In the genomic region with DNA sequence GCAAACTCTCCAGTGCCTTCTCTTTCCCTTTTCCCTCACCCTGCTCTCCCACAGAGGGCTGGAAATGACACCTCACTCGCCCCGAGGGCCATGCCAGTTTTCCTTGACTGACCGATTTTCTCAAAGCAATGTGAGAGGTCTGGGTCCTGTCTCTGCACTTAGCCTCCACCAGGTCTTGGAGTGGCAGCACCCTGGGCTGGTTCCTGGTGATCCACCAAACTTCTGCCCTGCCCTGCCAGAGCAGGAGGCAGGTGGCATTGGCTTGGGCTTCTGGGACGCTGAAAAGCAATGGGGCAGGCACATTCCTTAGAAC, we compare ENCODE assay signal across 9 cellular contexts.
A peak's percentile ranks its signal among the peaks of the same experiment; 100 is the strongest.
DNase-seq lines count a peak whose midpoint lies in the region; ATAC-seq and TF ChIP-seq lines count a peak whose summit lies in the region.
"Had no signal": no experiment of that assay in that cellular context is flagged by ENCODE, and none has a peak within 500 bp of the region (broad histone marks: within the 10 kb centered on the region; RNA-seq: fewer than 3 reads in every experiment).

No MANE protein-coding gene starts in this region.

- peak overlapping the region; percentile 92 for H3K4me3 ChIP-seq in DOHH2 (ENCODE audit: low read length)
- peak overlapping the region; percentile 84 for H3K4me3 ChIP-seq in OCI-LY7 (ENCODE audit: low read depth, low read length, poor library complexity, severe bottlenecking)
- H3K4me3 ChIP-seq in endodermal cell (ENCODE audit: low read length) = peak overlapping the region; percentile 81
- no peak overlapping the region for H3K4me3 ChIP-seq in osteoblast (ENCODE audit: insufficient read depth, low read length)
- H3K4me3 ChIP-seq: SJCRH30 had no signal

- H3K36me3 ChIP-seq in DOHH2 (ENCODE audit: control insufficient read depth, low read length) = no peaks in the 10 kb centered on the region
- no peaks in the 10 kb centered on the region for H3K36me3 ChIP-seq in OCI-LY7 (ENCODE audit: insufficient read depth, low read length)
- H3K36me3 ChIP-seq in endodermal cell (ENCODE audit: control insufficient read depth, insufficient read depth, low read length) = no peaks in the 10 kb centered on the region
- no peaks in the 10 kb centered on the region for H3K36me3 ChIP-seq in osteoblast (ENCODE audit: insufficient read depth, low read length)
- H3K36me3 ChIP-seq: SJCRH30 had no signal

- peak overlapping the region; percentile 96 for H3K27ac Mint-ChIP-seq in endodermal cell

- WGBS in endodermal cell (ENCODE audit: insufficient coverage in 1 of 2, insufficient read length in 1 of 2), 2 experiments = 28 to 38% methylated on average over 4 of the region's 4 CpGs

- no peaks in the 10 kb centered on the region for H3K9me3 ChIP-seq in DOHH2 (ENCODE audit: control insufficient read depth, insufficient read depth, low read length)
- no peaks in the 10 kb centered on the region for H3K9me3 ChIP-seq in OCI-LY7 (ENCODE audit: low read length)
- no peaks in the 10 kb centered on the region for H3K9me3 ChIP-seq in endodermal cell (ENCODE audit: control insufficient read depth, low read length)
- no peaks in the 10 kb centered on the region for H3K9me3 ChIP-seq in osteoblast (ENCODE audit: low read depth, low read length)
- H3K9me3 ChIP-seq: SJCRH30 had no signal

- peaks cover 37% of the 10 kb centered on the region for H3K4me1 Mint-ChIP-seq in endodermal cell

- no peak for ATAC-seq in GM19455 (IDR thresholded peaks at IDR 0.05; ENCODE audit: unreplicated experiment)

- H3K79me2 ChIP-seq in DOHH2 (ENCODE audit: control insufficient read depth, low read length) (peaks cover 57% of the 10 kb centered on the region), OCI-LY7 (ENCODE audit: insufficient read depth, low read depth, low read length) (no peaks in the 10 kb centered on the region), osteoblast (ENCODE audit: insufficient read depth, low read length) (no peaks in the 10 kb centered on the region)

- H2AFZ ChIP-seq in OCI-LY7 (ENCODE audit: low read length) = no peak overlapping the region
- no peak overlapping the region for H2AFZ ChIP-seq in osteoblast (ENCODE audit: low read length)

- intact Hi-C loops in OCI-LY7 (cut with micrococcal nuclease; ENCODE audit: unreplicated experiment) = no loop called here

- no peak for DNase-seq in OCI-LY7 (ENCODE audit: low spot score)
- DNase-seq in endodermal cell = peak; percentile 80
- no peak for DNase-seq in osteoblast (ENCODE audit: insufficient read length, low spot score, missing footprints)
- DNase-seq in HCEC 1CT = no peak
- DNase-seq in RPMI8226 = no peak
- no peak for DNase-seq in MV-4-11 (lab: John Stamatoyannopoulos, UW)
- DNase-seq: SJCRH30 had no signal

- H3K4me2 ChIP-seq in DOHH2 (ENCODE audit: low read length) (peak overlapping the region; percentile 77), OCI-LY7 (ENCODE audit: low read length) (peak overlapping the region; percentile 82), osteoblast (ENCODE audit: insufficient read depth, low read length) (peak overlapping the region; percentile 13)

- H3K36me3 Mint-ChIP-seq in endodermal cell (ENCODE audit: low read depth) = no peaks in the 10 kb centered on the region

- H3K9ac ChIP-seq in endodermal cell (ENCODE audit: extremely low read depth, low read length, poor library complexity, severe bottlenecking) = peak overlapping the region; percentile 60

- H4K20me1 ChIP-seq in DOHH2 (ENCODE audit: control insufficient read depth, insufficient read depth, low read depth, low read length) (no peaks in the 10 kb centered on the region), OCI-LY7 (ENCODE audit: insufficient read depth, low read length) (peaks cover 7% of the 10 kb centered on the region; the same call in 1 of the 2 replicates), osteoblast (ENCODE audit: insufficient read depth, low read length) (peaks cover 4% of the 10 kb centered on the region)

- H3F3A ChIP-seq in DOHH2 (ENCODE audit: control insufficient read depth, insufficient read depth) = peaks cover 7% of the 10 kb centered on the region

- CTCF ChIA-PET in OCI-LY7 (lab: Charles Lee; ENCODE audit: unreplicated experiment) = interaction anchor here (0.6 kb wide), 1 partner anchor 424 kb away, joined by 3 read pairs; no protein-coding TSS in a partner anchor

- H3K27me3 Mint-ChIP-seq in endodermal cell (ENCODE audit: insufficient read depth) = no peaks in the 10 kb centered on the region

- no peak for TF ChIP-seq CTCF in DOHH2 (IDR thresholded peaks at IDR 0.05; ENCODE audit: low read depth, low read length, poor library complexity, severe bottlenecking)
- TF ChIP-seq CTCF in OCI-LY7 (conservative IDR thresholded peaks at IDR 0.05; ENCODE audit: low read length) = no peak
- no peak for TF ChIP-seq CTCF in endodermal cell (conservative IDR thresholded peaks at IDR 0.05)
- TF ChIP-seq CTCF in osteoblast (IDR thresholded peaks at IDR 0.05; ENCODE audit: extremely low read depth, low read depth, low read length) = no peak

- peaks cover 63% of the 10 kb centered on the region for H3K4me1 ChIP-seq in DOHH2 (ENCODE audit: control insufficient read depth, low read length)
- H3K4me1 ChIP-seq in OCI-LY7 (ENCODE audit: insufficient read depth, low read length, poor library complexity, severe bottlenecking) = peaks cover 65% of the 10 kb centered on the region
- peaks cover 7% of the 10 kb centered on the region for H3K4me1 ChIP-seq in endodermal cell (ENCODE audit: control insufficient read depth, insufficient read depth, low read length)
- H3K4me1 ChIP-seq in osteoblast (ENCODE audit: insufficient read depth, low read length) = no peaks in the 10 kb centered on the region
- H3K4me1 ChIP-seq: SJCRH30 had no signal

- POLR2A ChIA-PET in OCI-LY7 (lab: Charles Lee) = interaction anchor here (0.8 kb wide), 1 partner anchor 49 kb away, joined by 4 read pairs; no protein-coding TSS in a partner anchor

- BruUV-seq in OCI-LY7 (replicated peaks; lab: Mats Ljungman, UMichigan) = no TSS peak

- no peaks in the 10 kb centered on the region for H3K9me3 Mint-ChIP-seq in endodermal cell

- H3K9me2 ChIP-seq in DOHH2 (replicated peaks; ENCODE audit: control insufficient read depth, low read length) = no peaks in the 10 kb centered on the region
- H3K9me2 ChIP-seq in OCI-LY7 (ENCODE audit: insufficient read depth, low read length) = no peaks in the 10 kb centered on the region

- H3K27ac ChIP-seq in DOHH2 (ENCODE audit: low read depth, low read length) = no peak overlapping the region
- no peak overlapping the region for H3K27ac ChIP-seq in OCI-LY7 (ENCODE audit: low read depth, low read length, poor library complexity, severe bottlenecking)
- H3K27ac ChIP-seq in endodermal cell (ENCODE audit: low read depth, low read length) = no peak overlapping the region
- no peak overlapping the region for H3K27ac ChIP-seq in osteoblast (ENCODE audit: low read depth, low read length)
- H3K27ac ChIP-seq: SJCRH30 had no signal

- H3K27me3 ChIP-seq in DOHH2 (ENCODE audit: control insufficient read depth, low read length) (no peaks in the 10 kb centered on the region), endodermal cell (ENCODE audit: control insufficient read depth, insufficient read depth, low read length, poor library complexity, severe bottlenecking) (peaks cover 12% of the 10 kb centered on the region), osteoblast (ENCODE audit: insufficient read depth, low read length) (peaks cover 61% of the 10 kb centered on the region)
- H3K27me3 ChIP-seq: SJCRH30 had no signal

- peak overlapping the region; percentile 67 for H3K4me3 Mint-ChIP-seq in endodermal cell

Comparison
In these comparisons a context has a peak if more than half of its experiments do, and no peak if none do; other contexts are left out.
1. H3K4me2 ChIP-seq: peak in every context shown above with its lines; median percentile 82 in OCI-LY7; 77 in DOHH2; 13 in osteoblast.